In genomic region chr1:10424034-10424433, GRCh38 we compare ENCODE assay signal across 17 cellular contexts. TPM values are rescaled to one million over a fixed set of nuclear protein-coding genes. Genes with fewer than 3 reads are reported as not detected.
DNase-seq lines count a peak whose midpoint lies in the region; ATAC-seq and TF ChIP-seq lines count a peak whose summit lies in the region.
"Had no signal": no experiment of that assay in that cellular context is flagged by ENCODE, and none has a peak within 500 bp of the region (broad histone marks: within the 10 kb centered on the region; RNA-seq: fewer than 3 reads in every experiment).

No MANE protein-coding gene starts in this region.

- H3K27ac ChIP-seq in esophagus muscularis mucosa (replicated peaks in 1 of 4): no peak overlapping the region
- H3K27ac ChIP-seq: HL-60 had no signal

- WGBS in esophagus muscularis mucosa: 61% methylated on average over 8 of the region's 9 CpGs

- intact Hi-C loops in esophagus muscularis mucosa (cut with DNase I): no loop called here

- no peak for TF ChIP-seq EP300 in esophagus muscularis mucosa (IDR thresholded peaks at IDR 0.05)

- peak; percentile 29 for DNase-seq in BE2C
- peak; percentile 67 for DNase-seq in MG63
- peak; percentile 72 for DNase-seq in fibroblast of pulmonary artery (ENCODE audit: low read depth)
- no peak for DNase-seq in neural crest cell (ENCODE audit: low read depth, low spot score)
- DNase-seq in activated effector memory CD4-positive, alpha-beta T cell treated with Interleukin-2 at 50 U/mL for 16 hours: no peak
- DNase-seq in esophagus muscularis mucosa (ENCODE audit: extremely low spot score): no peak
- DNase-seq: activated CD4-positive, alpha-beta T cell treated with anti-CD3 and anti-CD28 coated beads for 1 hour; CD4-positive, alpha-beta T cell; NCI-H1092; NCI-H69; stimulated activated CD4-positive, alpha-beta T cell treated with anti-CD3 and anti-CD28 coated beads, Interleukin-2, amount 100 ng/mL, for 24 hours; stimulated activated naive CD4-positive, alpha-beta T cell treated with Interleukin-2 at 50 U/mL for 16 hours had no signal

- peaks cover 27% of the 10 kb centered on the region for H3K4me1 Mint-ChIP-seq in neural crest cell
- no peaks in the 10 kb centered on the region for H3K4me1 Mint-ChIP-seq in activated T-helper 17 cell treated with anti-CD3 and anti-CD28 coated beads, Interleukin-2, amount 50 U/mL, for 72 hours

- TF ChIP-seq POLR2A in esophagus muscularis mucosa (IDR thresholded peaks at IDR 0.05; ENCODE audit: low read depth): no peak

- no peaks in the 10 kb centered on the region for H3K9me3 ChIP-seq in BE2C
- H3K9me3 ChIP-seq in MG63: no peaks in the 10 kb centered on the region
- no peaks in the 10 kb centered on the region for H3K9me3 ChIP-seq in esophagus muscularis mucosa

- H3K27ac Mint-ChIP-seq in neural crest cell (ENCODE audit: unreplicated experiment): peak overlapping the region; percentile 73
- no peak overlapping the region for H3K27ac Mint-ChIP-seq in activated T-helper 17 cell treated with anti-CD3 and anti-CD28 coated beads, Interleukin-2, amount 50 U/mL, for 72 hours
- H3K27ac Mint-ChIP-seq: activated T-helper 1 cell treated with anti-CD3 and anti-CD28 coated beads, Interleukin-12 subunit alpha, Interleukin-12 subunit beta, Interleukin-2, Interleukin-4 antibody, amounts not matched to agents 30 ng/mL and 10 ng/mL and 1 ng/mL, durations not matched to agents 14 hours and 24 hours and 36 hours; CD4-positive, alpha-beta T cell had no signal

- H3K36me3 Mint-ChIP-seq in neural crest cell (ENCODE audit: low read depth): peaks cover 18% of the 10 kb centered on the region
- H3K36me3 Mint-ChIP-seq in activated T-helper 17 cell treated with anti-CD3 and anti-CD28 coated beads, Interleukin-2, amount 50 U/mL, for 72 hours (ENCODE audit: low read depth): peaks cover 25% of the 10 kb centered on the region

- H3K4me1 ChIP-seq in BE2C (no peaks in the 10 kb centered on the region; the same call in none of the 2 replicates), esophagus muscularis mucosa (peaks cover 0 to 8% (median 3%) of the 10 kb centered on the region in 4 donors)

- ATAC-seq in GM18517 (IDR thresholded peaks at IDR 0.05; ENCODE audit: unreplicated experiment): no peak
- no peak for ATAC-seq in activated T-helper 17 cell treated with anti-CD3 and anti-CD28 coated beads, Interleukin-2, amount 50 U/mL, for 72 hours (replicated peaks)

- no peaks in the 10 kb centered on the region for H3K9me3 Mint-ChIP-seq in neural crest cell
- no peaks in the 10 kb centered on the region for H3K9me3 Mint-ChIP-seq in activated T-helper 17 cell treated with anti-CD3 and anti-CD28 coated beads, Interleukin-2, amount 50 U/mL, for 72 hours
- H3K9me3 Mint-ChIP-seq: activated T-helper 1 cell treated with anti-CD3 and anti-CD28 coated beads, Interleukin-12 subunit alpha, Interleukin-12 subunit beta, Interleukin-2, Interleukin-4 antibody, amounts not matched to agents 30 ng/mL and 10 ng/mL and 1 ng/mL, durations not matched to agents 14 hours and 24 hours and 36 hours; CD4-positive, alpha-beta T cell had no signal

- H3K4me3 ChIP-seq in BE2C (ENCODE audit: low read depth, low read length) (no peak overlapping the region), MG63 (no peak overlapping the region), fibroblast of pulmonary artery (replicated peaks; ENCODE audit: low read depth, low read length) (no peak overlapping the region), esophagus muscularis mucosa (no peak overlapping the region)

- H3K27me3 ChIP-seq in BE2C (no peaks in the 10 kb centered on the region), MG63 (no peaks in the 10 kb centered on the region), esophagus muscularis mucosa (no peaks in the 10 kb centered on the region)

- H3K36me3 ChIP-seq in BE2C (peaks cover 5% of the 10 kb centered on the region), MG63 (no peaks in the 10 kb centered on the region; the same call in none of the 2 replicates), esophagus muscularis mucosa (peaks cover 9 to 26% (median 25%) of the 10 kb centered on the region in 4 donors)

- TF ChIP-seq CTCF in BE2C (IDR thresholded peaks at IDR 0.05; ENCODE audit: low read depth, low read length) (no peak), fibroblast of pulmonary artery (IDR thresholded peaks at IDR 0.05; ENCODE audit: low read length, missing control alignments) (peak; percentile 3), neural crest cell (conservative IDR thresholded peaks at IDR 0.05) (no peak), esophagus muscularis mucosa (IDR thresholded peaks at IDR 0.05) (no peak)

- no peak overlapping the region for H3K4me3 Mint-ChIP-seq in neural crest cell
- H3K4me3 Mint-ChIP-seq in activated T-helper 17 cell treated with anti-CD3 and anti-CD28 coated beads, Interleukin-2, amount 50 U/mL, for 72 hours: no peak overlapping the region
- H3K4me3 Mint-ChIP-seq: activated T-helper 1 cell treated with anti-CD3 and anti-CD28 coated beads, Interleukin-12 subunit alpha, Interleukin-12 subunit beta, Interleukin-2, Interleukin-4 antibody, amounts not matched to agents 30 ng/mL and 10 ng/mL and 1 ng/mL, durations not matched to agents 14 hours and 24 hours and 36 hours; CD4-positive, alpha-beta T cell had no signal

- H3K27me3 Mint-ChIP-seq in neural crest cell (ENCODE audit: low read depth): no peaks in the 10 kb centered on the region
- no peaks in the 10 kb centered on the region for H3K27me3 Mint-ChIP-seq in activated T-helper 17 cell treated with anti-CD3 and anti-CD28 coated beads, Interleukin-2, amount 50 U/mL, for 72 hours
- H3K27me3 Mint-ChIP-seq: CD4-positive, alpha-beta T cell had no signal

RNA-seq across cellular contexts. Expression of gene CENPS, which starts 6.2 kb away (rescaled TPM):
- polyA plus RNA-seq in BE2C (2012; ENCODE audit: insufficient read depth, insufficient read length, low read depth): 8.5 TPM
- 13.3 and 15.0 TPM in 2 replicates for total RNA-seq in MG63 (2014; rRNA removed; shearing (Covaris generic); ENCODE audit: low replicate concordance)
- 25.9 and 26.9 TPM in 2 replicates for total RNA-seq in neural crest cell
- total RNA-seq in activated T-helper 17 cell treated with anti-CD3 and anti-CD28 coated beads, Interleukin-2, amount 50 U/mL, for 72 hours: 10 to 100 TPM in 1 of 2 donors, 1 to 10 TPM in 1; 7.2 to 13.7 TPM
- total RNA-seq in esophagus muscularis mucosa: 10 to 100 TPM in 1 of 4 donors, 1 to 10 TPM in 3; 4.0 to 13.3 (median 6.1) TPM

RNA-seq across cellular contexts. Expression of gene PGD, which starts 25.2 kb away (rescaled TPM):
- polyA plus RNA-seq in BE2C (2012; ENCODE audit: insufficient read depth, insufficient read length, low read depth): 137 TPM
- 146 and 182 TPM in 2 replicates for total RNA-seq in MG63 (2014; rRNA removed; shearing (Covaris generic); ENCODE audit: low replicate concordance)
- total RNA-seq in neural crest cell (484 and 496 TPM in 2 replicates), esophagus muscularis mucosa (10 to 100 TPM; 24.5 to 58.6 (median 51.9) TPM)
- total RNA-seq in activated T-helper 17 cell treated with anti-CD3 and anti-CD28 coated beads, Interleukin-2, amount 50 U/mL, for 72 hours: 10 to 100 TPM; 24.8 to 86.0 TPM

RNA-seq across cellular contexts. Expression of gene CORT, which starts 25.8 kb away (rescaled TPM):
- not detected for polyA plus RNA-seq in BE2C (2012; ENCODE audit: insufficient read depth, insufficient read length, low read depth)
- 0.33 TPM in 1 of 2 replicates, not detected in the other for total RNA-seq in MG63 (2014; rRNA removed; shearing (Covaris generic); ENCODE audit: low replicate concordance)
- 1.2 and 1.3 TPM in 2 replicates for total RNA-seq in neural crest cell
- total RNA-seq in activated T-helper 17 cell treated with anti-CD3 and anti-CD28 coated beads, Interleukin-2, amount 50 U/mL, for 72 hours: under 1 TPM in 1 of 2 donors, not detected in 1; 0.24 TPM
- total RNA-seq in esophagus muscularis mucosa: 1 to 10 TPM in 1 of 4 donors, under 1 TPM in 2, not detected in 1; 0.29 to 1.2 (median 0.33) TPM
- total RNA-seq: epithelial cell of proximal tubule had no signal

RNA-seq across cellular contexts. Expression of gene DFFA, which starts 48.3 kb away (rescaled TPM):
- 20.6 TPM for polyA plus RNA-seq in BE2C (2012; ENCODE audit: insufficient read depth, insufficient read length, low read depth)
- 36.7 and 51.9 TPM in 2 replicates for total RNA-seq in MG63 (2014; rRNA removed; shearing (Covaris generic); ENCODE audit: low replicate concordance)
- 50.5 and 54.0 TPM in 2 replicates for total RNA-seq in neural crest cell
- 10 to 100 TPM; 27.4 to 54.5 TPM for total RNA-seq in activated T-helper 17 cell treated with anti-CD3 and anti-CD28 coated beads, Interleukin-2, amount 50 U/mL, for 72 hours
- total RNA-seq in esophagus muscularis mucosa: 10 to 100 TPM; 17.9 to 32.5 (median 26.0) TPM

RNA-seq across cellular contexts. Expression of gene PEX14, which starts 50.7 kb away (rescaled TPM):
- 33.9 TPM for polyA plus RNA-seq in BE2C (2012; ENCODE audit: insufficient read depth, insufficient read length, low read depth)
- 15.4 and 21.5 TPM in 2 replicates for total RNA-seq in MG63 (2014; rRNA removed; shearing (Covaris generic); ENCODE audit: low replicate concordance)
- total RNA-seq in neural crest cell (21.5 and 28.0 TPM in 2 replicates), esophagus muscularis mucosa (10 to 100 TPM; 16.2 to 24.2 (median 20.1) TPM)
- 10 to 100 TPM; 18.4 to 21.7 TPM for total RNA-seq in activated T-helper 17 cell treated with anti-CD3 and anti-CD28 coated beads, Interleukin-2, amount 50 U/mL, for 72 hours

Comparison
In these comparisons a context has a peak if more than half of its experiments do, and no peak if none do; other contexts are left out.
1. DNase-seq: peak in BE2C (single experiment), MG63 (single experiment) and fibroblast of pulmonary artery (single experiment); none in neural crest cell (single experiment), activated effector memory CD4-positive, alpha-beta T cell treated with Interleukin-2 at 50 U/mL for 16 hours (single experiment) and esophagus muscularis mucosa (single experiment).